Comparison of ENCODE assay signal across 25 cellular contexts in the genomic region with DNA sequence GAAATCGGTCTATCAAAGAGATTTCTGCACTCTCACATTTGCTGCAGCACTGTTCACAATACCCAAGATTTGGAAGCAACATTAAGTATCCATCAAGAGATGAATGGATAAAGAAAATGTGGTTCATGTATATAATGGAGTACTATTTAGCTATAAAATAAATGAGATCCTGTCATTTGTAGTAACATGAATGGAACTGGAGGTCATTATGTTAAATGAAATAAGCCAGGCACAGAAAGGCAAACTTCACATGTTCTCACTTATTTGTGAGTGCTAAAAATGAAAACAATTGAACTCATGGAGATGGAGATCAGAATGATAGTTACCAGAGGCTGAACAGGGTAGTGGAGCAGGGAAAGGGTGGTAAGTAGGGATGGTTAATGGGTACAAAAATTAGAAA. TPM values are rescaled to one million over a fixed set of nuclear protein-coding genes. Genes with fewer than 3 reads are reported as not detected.
A peak's percentile ranks its signal among the peaks of the same experiment; 100 is the strongest.
DNase-seq lines count a peak whose midpoint lies in the region; FAIRE-seq and TF ChIP-seq lines count a peak whose summit lies in the region.
"Had no signal": no experiment of that assay in that cellular context is flagged by ENCODE, and none has a peak within 500 bp of the region (broad histone marks: within the 10 kb centered on the region; RNA-seq: fewer than 3 reads in every experiment).

No MANE protein-coding gene starts in this region.

- no peaks in the 10 kb centered on the region for H3K9me3 Mint-ChIP-seq in progenitor cell of endocrine pancreas (ENCODE audit: low read depth)
- no peaks in the 10 kb centered on the region for H3K9me3 Mint-ChIP-seq in CD8-positive, alpha-beta memory T cell
- H3K9me3 Mint-ChIP-seq: CD4-positive, alpha-beta T cell; CD8-positive, alpha-beta T cell had no signal

- peaks cover 12% of the 10 kb centered on the region for H3K27me3 Mint-ChIP-seq in progenitor cell of endocrine pancreas
- peaks cover 7 to 23% of the 10 kb centered on the region in 2 donors for H3K27me3 Mint-ChIP-seq in CD8-positive, alpha-beta memory T cell

- no peaks in the 10 kb centered on the region for H3K36me3 Mint-ChIP-seq in progenitor cell of endocrine pancreas (ENCODE audit: insufficient read depth)
- no peaks in the 10 kb centered on the region for H3K36me3 Mint-ChIP-seq in CD8-positive, alpha-beta memory T cell
- H3K36me3 Mint-ChIP-seq: CD8-positive, alpha-beta T cell had no signal

- no peaks in the 10 kb centered on the region for H3K36me3 ChIP-seq in SK-N-SH (replicated peaks in 1 of 2; ENCODE audit: control insufficient read depth in 1 of 2, insufficient read depth in 2 of 2, low read length in 1 of 2)
- no peaks in the 10 kb centered on the region for H3K36me3 ChIP-seq in CD8-positive, alpha-beta memory T cell (ENCODE audit: insufficient read depth, low read length)
- H3K36me3 ChIP-seq: BLaER1 treated with 17β-estradiol and CSF1 and Interleukin-3, amounts not matched to agents 10 nM and 100 nM had no signal

- H3K9me3 ChIP-seq in SK-N-SH: no peaks in the 10 kb centered on the region
- no peaks in the 10 kb centered on the region for H3K9me3 ChIP-seq in CD8-positive, alpha-beta memory T cell (ENCODE audit: low read length)
- H3K9me3 ChIP-seq: A549; BLaER1 treated with 17β-estradiol and CSF1 and Interleukin-3, amounts not matched to agents 10 nM and 100 nM had no signal

- no peak overlapping the region for H3K9ac ChIP-seq in SK-N-SH
- H3K9ac ChIP-seq: BLaER1 treated with 17β-estradiol and CSF1 and Interleukin-3, amounts not matched to agents 10 nM and 100 nM had no signal

- peaks cover 5% of the 10 kb centered on the region for H3K4me1 Mint-ChIP-seq in progenitor cell of endocrine pancreas (ENCODE audit: low read depth)
- no peaks in the 10 kb centered on the region for H3K4me1 Mint-ChIP-seq in CD8-positive, alpha-beta memory T cell
- H3K4me1 Mint-ChIP-seq: B cell had no signal

- peak overlapping the region; percentile 44 for H3K27ac Mint-ChIP-seq in progenitor cell of endocrine pancreas
- no peak overlapping the region for H3K27ac Mint-ChIP-seq in CD8-positive, alpha-beta memory T cell
- H3K27ac Mint-ChIP-seq: B cell; CD4-positive, alpha-beta T cell; CD8-positive, alpha-beta T cell had no signal

- H3K79me2 ChIP-seq in SK-N-SH (ENCODE audit: insufficient read depth): no peaks in the 10 kb centered on the region

- H3K4me2 ChIP-seq in SK-N-SH: no peak overlapping the region
- H3K4me2 ChIP-seq: A549; BLaER1 treated with 17β-estradiol and CSF1 and Interleukin-3, amounts not matched to agents 10 nM and 100 nM had no signal

- peaks cover 6% of the 10 kb centered on the region; the same call in 1 of the 2 replicates for H3K27me3 ChIP-seq in SK-N-SH (ENCODE audit: insufficient read depth)
- H3K27me3 ChIP-seq in CD8-positive, alpha-beta memory T cell (ENCODE audit: insufficient read depth, low read length, poor library complexity, severe bottlenecking): no peaks in the 10 kb centered on the region
- H3K27me3 ChIP-seq: BLaER1 treated with 17β-estradiol and CSF1 and Interleukin-3, amounts not matched to agents 10 nM and 100 nM had no signal

- no peaks in the 10 kb centered on the region for H3K4me1 ChIP-seq in SK-N-SH (ENCODE audit: control insufficient read depth in 1 of 2, insufficient read depth in 2 of 2, low read depth in 1 of 2, low read length in 1 of 2)
- no peaks in the 10 kb centered on the region for H3K4me1 ChIP-seq in CD8-positive, alpha-beta memory T cell (ENCODE audit: insufficient read depth, low read length)
- H3K4me1 ChIP-seq: A549; BLaER1 treated with 17β-estradiol and CSF1 and Interleukin-3, amounts not matched to agents 10 nM and 100 nM had no signal

- no peak overlapping the region for H3K27ac ChIP-seq in SK-N-SH (ENCODE audit: low read depth in 2 of 2, low read length in 1 of 2)
- no peak overlapping the region for H3K27ac ChIP-seq in CD8-positive, alpha-beta memory T cell (ENCODE audit: low read depth, low read length)
- H3K27ac ChIP-seq: 22Rv1; A549; BLaER1 treated with 17β-estradiol and CSF1 and Interleukin-3, amounts not matched to agents 10 nM and 100 nM; C4-2B had no signal

- no peaks in the 10 kb centered on the region for H3F3A ChIP-seq in SK-N-SH (replicated peaks; ENCODE audit: insufficient read depth)

- WGBS in SK-N-SH (ENCODE audit: low lambda C conversion rate): 0% methylated on average over 1 of the region's 1 CpG

- H4K20me1 ChIP-seq in SK-N-SH (ENCODE audit: insufficient read depth): no peaks in the 10 kb centered on the region
- H4K20me1 ChIP-seq: BLaER1 treated with 17β-estradiol and CSF1 and Interleukin-3, amounts not matched to agents 10 nM and 100 nM had no signal

- no peak for TF ChIP-seq EP300 in SK-N-SH (IDR thresholded peaks at IDR 0.05; ENCODE audit: borderline replicate concordance in 1 of 2, low read depth in 1 of 2, low read length in 1 of 2)

- TF ChIP-seq RAD21 in SK-N-SH (IDR thresholded peaks at IDR 0.05; ENCODE audit: low read length): no peak

- POLR2A ChIA-PET in SK-N-SH (lab: Yijun Ruan, JAX): no interaction called here
- POLR2A ChIA-PET in CD8-positive, alpha-beta memory T cell (lab: Charles Lee): no interaction called here

- no peak overlapping the region for H2AFZ ChIP-seq in SK-N-SH (ENCODE audit: low read depth)

- DNase-seq in SK-N-SH (peak; percentile 31), progenitor cell of endocrine pancreas (ENCODE audit: low spot score, unreplicated experiment) (no peak), NOMO-1 treated with dmso at 0.1 percent for 144 hours (lab: John Stamatoyannopoulos, UW; ENCODE audit: unreplicated experiment) (no peak)
- DNase-seq in CD8-positive, alpha-beta memory T cell: no peak
- DNase-seq: AML-193; CD4-positive, alpha-beta T cell; CD8-positive, alpha-beta T cell; COR-L47; DMS 273 treated with DMSO at 0.1 percent for 48 hours; DMS153; DMS53; DMS79; DND-41; EL; GDM1 had no signal

- CTCF ChIA-PET in SK-N-SH (lab: Yijun Ruan, JAX): interaction anchor here (0.9 kb wide), 1 partner anchor 98 kb away, joined by 3 read pairs; no protein-coding TSS in a partner anchor
- CTCF ChIA-PET in CD8-positive, alpha-beta memory T cell (lab: Charles Lee): no interaction called here

- no peak for TF ChIP-seq CTCF in SK-N-SH (IDR thresholded peaks at IDR 0.05)
- TF ChIP-seq CTCF in progenitor cell of endocrine pancreas (IDR thresholded peaks at IDR 0.05; ENCODE audit: unreplicated experiment): no peak

- FAIRE-seq in colon (lab: Jason Lieb, UNC): peak; percentile 10
- FAIRE-seq: A549, GM12878, GM12892, GM18507 had no signal

- H3K9me2 ChIP-seq in SK-N-SH: no peaks in the 10 kb centered on the region

- H3K4me3 Mint-ChIP-seq in progenitor cell of endocrine pancreas (ENCODE audit: low read depth): no peak overlapping the region
- no peak overlapping the region for H3K4me3 Mint-ChIP-seq in CD8-positive, alpha-beta memory T cell
- H3K4me3 Mint-ChIP-seq: B cell; CD4-positive, alpha-beta T cell; CD8-positive, alpha-beta T cell had no signal

- no peak overlapping the region for H3K4me3 ChIP-seq in SK-N-SH (ENCODE audit: low read depth in 2 of 2, low read length in 1 of 2)
- no peak overlapping the region for H3K4me3 ChIP-seq in CD8-positive, alpha-beta memory T cell (ENCODE audit: low read length)
- H3K4me3 ChIP-seq: A549; BLaER1 treated with 17β-estradiol and CSF1 and Interleukin-3, amounts not matched to agents 10 nM and 100 nM; GM12878 had no signal

TF ChIP-seq in SK-N-SH, 30 proteins besides CTCF, POLR2A, EP300 and RAD21:
- TF ChIP-seq GATA2 (CRISPR knock-in tag; IDR thresholded peaks at IDR 0.05) (peak; percentile 43), FOXJ3 (CRISPR knock-in tag; IDR thresholded peaks at IDR 0.05) (no peak)

RNA-seq across cellular contexts. Expression of a gene that starts 17.0 kb away (rescaled TPM):
- not detected in 2 replicates for polyA plus RNA-seq in SK-N-SH (2012; rRNA removed)
- not detected in 2 replicates for polyA plus RNA-seq in SK-N-SH (2012; cell fraction: cytosol; rRNA removed)
- not detected in 2 replicates for polyA plus RNA-seq in SK-N-SH (2012; cell fraction: nucleus; rRNA removed)
- 105 and 121 TPM in 2 replicates for total RNA-seq in progenitor cell of endocrine pancreas
- under 1 TPM in 1 of 2 experiments, not detected in 1; 0.72 TPM for total RNA-seq in CD8-positive, alpha-beta memory T cell
- not detected for polyA plus RNA-seq in CD8-positive, alpha-beta memory T cell
- total RNA-seq: B cell; CD4-positive, alpha-beta T cell; CD8-positive, alpha-beta T cell had no signal
- polyA plus RNA-seq: BJ had no signal

Comparison
In these comparisons a context has a peak if more than half of its experiments do, and no peak if none do; other contexts are left out.
1. RNA of a gene that starts 17.0 kb away (total RNA-seq): 105 to 121 TPM in progenitor cell of endocrine pancreas; 0.72 TPM in CD8-positive, alpha-beta memory T cell; every median in the first group is over 10 times any median in the second.